In the genomic region with DNA sequence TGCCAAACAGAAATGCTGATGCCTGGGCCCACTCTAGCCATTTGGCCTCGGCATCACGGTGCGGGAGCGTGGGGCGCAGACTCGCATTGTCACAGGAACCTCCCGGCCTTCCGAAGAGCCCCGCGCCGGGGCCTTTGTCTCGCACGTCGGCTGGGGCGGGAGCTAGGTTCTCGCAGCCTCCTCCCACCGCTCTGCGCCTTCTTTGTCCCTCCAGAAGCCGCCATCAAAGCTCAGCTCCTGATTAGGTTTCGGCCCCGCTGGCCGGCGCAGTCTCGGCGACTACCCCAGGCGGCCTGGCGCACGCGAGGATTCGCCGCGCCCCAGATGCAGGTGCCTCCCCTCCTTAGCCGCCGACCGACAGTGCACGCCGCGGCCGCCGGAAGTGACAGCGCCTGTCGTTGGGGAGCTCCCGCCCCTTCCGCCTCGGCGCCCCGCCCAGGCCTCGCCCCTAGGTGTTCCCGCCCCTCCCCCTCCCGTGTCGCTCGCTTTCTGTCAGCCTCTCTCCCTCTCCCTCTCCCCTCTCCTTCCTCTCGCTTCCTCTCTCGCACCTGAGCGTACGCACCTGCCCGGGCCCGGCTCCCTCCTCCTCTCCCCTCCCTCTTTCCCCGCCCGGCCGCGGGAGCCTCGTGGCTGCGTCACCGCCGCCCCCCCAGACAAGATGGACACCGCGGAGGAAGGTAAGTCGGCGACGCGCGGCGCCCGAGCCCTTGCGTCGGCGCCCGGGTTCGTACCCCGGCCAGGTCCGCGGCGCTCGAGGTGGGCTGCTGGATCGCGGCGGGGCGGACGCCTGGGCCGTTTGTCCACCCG, we compare ENCODE assay signal across 1 cellular context.
TF ChIP-seq lines count a peak whose summit lies in the region.

Gene MARCHF6 (plus strand): TSS at position 455 of the 807 bp plus-strand sequence. CDS start 204 bp downstream, at position 659.

TF ChIP-seq in HepG2, 621 proteins besides CTCF, POLR2A, EP300 and RAD21 (continued from another document and continues in another):
- TF ChIP-seq, protein P1, sequence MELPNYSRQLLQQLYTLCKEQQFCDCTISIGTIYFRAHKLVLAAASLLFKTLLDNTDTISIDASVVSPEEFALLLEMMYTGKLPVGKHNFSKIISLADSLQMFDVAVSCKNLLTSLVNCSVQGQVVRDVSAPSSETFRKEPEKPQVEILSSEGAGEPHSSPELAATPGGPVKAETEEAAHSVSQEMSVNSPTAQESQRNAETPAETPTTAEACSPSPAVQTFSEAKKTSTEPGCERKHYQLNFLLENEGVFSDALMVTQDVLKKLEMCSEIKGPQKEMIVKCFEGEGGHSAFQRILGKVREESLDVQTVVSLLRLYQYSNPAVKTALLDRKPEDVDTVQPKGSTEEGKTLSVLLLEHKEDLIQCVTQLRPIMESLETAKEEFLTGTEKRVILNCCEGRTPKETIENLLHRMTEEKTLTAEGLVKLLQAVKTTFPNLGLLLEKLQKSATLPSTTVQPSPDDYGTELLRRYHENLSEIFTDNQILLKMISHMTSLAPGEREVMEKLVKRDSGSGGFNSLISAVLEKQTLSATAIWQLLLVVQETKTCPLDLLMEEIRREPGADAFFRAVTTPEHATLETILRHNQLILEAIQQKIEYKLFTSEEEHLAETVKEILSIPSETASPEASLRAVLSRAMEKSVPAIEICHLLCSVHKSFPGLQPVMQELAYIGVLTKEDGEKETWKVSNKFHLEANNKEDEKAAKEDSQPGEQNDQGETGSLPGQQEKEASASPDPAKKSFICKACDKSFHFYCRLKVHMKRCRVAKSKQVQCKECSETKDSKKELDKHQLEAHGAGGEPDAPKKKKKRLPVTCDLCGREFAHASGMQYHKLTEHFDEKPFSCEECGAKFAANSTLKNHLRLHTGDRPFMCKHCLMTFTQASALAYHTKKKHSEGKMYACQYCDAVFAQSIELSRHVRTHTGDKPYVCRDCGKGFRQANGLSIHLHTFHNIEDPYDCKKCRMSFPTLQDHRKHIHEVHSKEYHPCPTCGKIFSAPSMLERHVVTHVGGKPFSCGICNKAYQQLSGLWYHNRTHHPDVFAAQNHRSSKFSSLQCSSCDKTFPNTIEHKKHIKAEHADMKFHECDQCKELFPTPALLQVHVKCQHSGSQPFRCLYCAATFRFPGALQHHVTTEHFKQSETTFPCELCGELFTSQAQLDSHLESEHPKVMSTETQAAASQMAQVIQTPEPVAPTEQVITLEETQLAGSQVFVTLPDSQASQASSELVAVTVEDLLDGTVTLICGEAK (IDR thresholded peaks at IDR 0.05) = peak; percentile 46
- TF ChIP-seq, protein P1 (CRISPR knock-in tag; IDR thresholded peaks at IDR 0.05) = peak; percentile 81; the same call in 1 of the 2 replicates
- peak; percentile 83 for TF ChIP-seq ARNTL (CRISPR knock-in tag; IDR thresholded peaks at IDR 0.05)
- no peak for TF ChIP-seq U2AF2 (IDR thresholded peaks at IDR 0.05; ENCODE audit: low read depth, low read length)
- 0 out of 2 replicates have a peak, but pooled peaks have one; percentile 57 for TF ChIP-seq ZNF17 (CRISPR knock-in tag; IDR thresholded peaks at IDR 0.05)
- 0 out of 2 replicates have a peak, but pooled peaks have one; percentile 75 for TF ChIP-seq CBX5 (CRISPR knock-in tag; IDR thresholded peaks at IDR 0.05; ENCODE audit: borderline replicate concordance)
- no peak for TF ChIP-seq HMG20A (CRISPR knock-in tag; IDR thresholded peaks at IDR 0.05; ENCODE audit: borderline replicate concordance)
- TF ChIP-seq ZSCAN25 (CRISPR knock-in tag; IDR thresholded peaks at IDR 0.05) = peak; percentile 80; the same call in 1 of the 2 replicates
- TF ChIP-seq MAFF (IDR thresholded peaks at IDR 0.05; ENCODE audit: low read depth, low read length) = no peak
- peak; percentile 75; the same call in 1 of the 2 replicates for TF ChIP-seq NRL (CRISPR knock-in tag; IDR thresholded peaks at IDR 0.05; ENCODE audit: borderline replicate concordance)
- no peak for TF ChIP-seq NCOA1 (CRISPR knock-in tag; IDR thresholded peaks at IDR 0.05)
- TF ChIP-seq PHF20 (CRISPR knock-in tag; IDR thresholded peaks at IDR 0.05) = peak; percentile 84
- TF ChIP-seq ZNF451 (CRISPR knock-in tag; IDR thresholded peaks at IDR 0.05) = no peak
- TF ChIP-seq, protein P2, sequence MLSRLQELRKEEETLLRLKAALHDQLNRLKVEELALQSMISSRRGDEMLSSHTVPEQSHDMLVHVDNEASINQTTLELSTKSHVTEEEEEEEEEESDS (CRISPR knock-in tag; IDR thresholded peaks at IDR 0.05; ENCODE audit: borderline replicate concordance) = no peak
- TF ChIP-seq ZSCAN22 (CRISPR knock-in tag; IDR thresholded peaks at IDR 0.05) = no peak
- TF ChIP-seq ZNF24 (IDR thresholded peaks at IDR 0.05) = no peak
- TF ChIP-seq, protein P3, sequence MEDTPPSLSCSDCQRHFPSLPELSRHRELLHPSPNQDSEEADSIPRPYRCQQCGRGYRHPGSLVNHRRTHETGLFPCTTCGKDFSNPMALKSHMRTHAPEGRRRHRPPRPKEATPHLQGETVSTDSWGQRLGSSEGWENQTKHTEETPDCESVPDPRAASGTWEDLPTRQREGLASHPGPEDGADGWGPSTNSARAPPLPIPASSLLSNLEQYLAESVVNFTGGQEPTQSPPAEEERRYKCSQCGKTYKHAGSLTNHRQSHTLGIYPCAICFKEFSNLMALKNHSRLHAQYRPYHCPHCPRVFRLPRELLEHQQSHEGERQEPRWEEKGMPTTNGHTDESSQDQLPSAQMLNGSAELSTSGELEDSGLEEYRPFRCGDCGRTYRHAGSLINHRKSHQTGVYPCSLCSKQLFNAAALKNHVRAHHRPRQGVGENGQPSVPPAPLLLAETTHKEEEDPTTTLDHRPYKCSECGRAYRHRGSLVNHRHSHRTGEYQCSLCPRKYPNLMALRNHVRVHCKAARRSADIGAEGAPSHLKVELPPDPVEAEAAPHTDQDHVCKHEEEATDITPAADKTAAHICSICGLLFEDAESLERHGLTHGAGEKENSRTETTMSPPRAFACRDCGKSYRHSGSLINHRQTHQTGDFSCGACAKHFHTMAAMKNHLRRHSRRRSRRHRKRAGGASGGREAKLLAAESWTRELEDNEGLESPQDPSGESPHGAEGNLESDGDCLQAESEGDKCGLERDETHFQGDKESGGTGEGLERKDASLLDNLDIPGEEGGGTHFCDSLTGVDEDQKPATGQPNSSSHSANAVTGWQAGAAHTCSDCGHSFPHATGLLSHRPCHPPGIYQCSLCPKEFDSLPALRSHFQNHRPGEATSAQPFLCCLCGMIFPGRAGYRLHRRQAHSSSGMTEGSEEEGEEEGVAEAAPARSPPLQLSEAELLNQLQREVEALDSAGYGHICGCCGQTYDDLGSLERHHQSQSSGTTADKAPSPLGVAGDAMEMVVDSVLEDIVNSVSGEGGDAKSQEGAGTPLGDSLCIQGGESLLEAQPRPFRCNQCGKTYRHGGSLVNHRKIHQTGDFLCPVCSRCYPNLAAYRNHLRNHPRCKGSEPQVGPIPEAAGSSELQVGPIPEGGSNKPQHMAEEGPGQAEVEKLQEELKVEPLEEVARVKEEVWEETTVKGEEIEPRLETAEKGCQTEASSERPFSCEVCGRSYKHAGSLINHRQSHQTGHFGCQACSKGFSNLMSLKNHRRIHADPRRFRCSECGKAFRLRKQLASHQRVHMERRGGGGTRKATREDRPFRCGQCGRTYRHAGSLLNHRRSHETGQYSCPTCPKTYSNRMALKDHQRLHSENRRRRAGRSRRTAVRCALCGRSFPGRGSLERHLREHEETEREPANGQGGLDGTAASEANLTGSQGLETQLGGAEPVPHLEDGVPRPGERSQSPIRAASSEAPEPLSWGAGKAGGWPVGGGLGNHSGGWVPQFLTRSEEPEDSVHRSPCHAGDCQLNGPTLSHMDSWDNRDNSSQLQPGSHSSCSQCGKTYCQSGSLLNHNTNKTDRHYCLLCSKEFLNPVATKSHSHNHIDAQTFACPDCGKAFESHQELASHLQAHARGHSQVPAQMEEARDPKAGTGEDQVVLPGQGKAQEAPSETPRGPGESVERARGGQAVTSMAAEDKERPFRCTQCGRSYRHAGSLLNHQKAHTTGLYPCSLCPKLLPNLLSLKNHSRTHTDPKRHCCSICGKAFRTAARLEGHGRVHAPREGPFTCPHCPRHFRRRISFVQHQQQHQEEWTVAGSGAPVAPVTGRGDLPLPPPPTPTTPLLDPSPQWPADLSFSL (CRISPR knock-in tag; IDR thresholded peaks at IDR 0.05) = no peak
- 0 out of 2 replicates have a peak, but pooled peaks have one; percentile 6 for TF ChIP-seq TCF7 (IDR thresholded peaks at IDR 0.05; ENCODE audit: low read depth)
- no peak for TF ChIP-seq SYNCRIP (IDR thresholded peaks at IDR 0.05; ENCODE audit: insufficient read depth, low read depth, low read length)
- TF ChIP-seq ZNF687 (CRISPR knock-in tag; IDR thresholded peaks at IDR 0.05) = peak; percentile 93
- no peak for TF ChIP-seq ZBTB14 (CRISPR knock-in tag; IDR thresholded peaks at IDR 0.05)
- no peak for TF ChIP-seq TERF1 (CRISPR knock-in tag; IDR thresholded peaks at IDR 0.05)
- no peak for TF ChIP-seq ZFP1 (CRISPR knock-in tag; IDR thresholded peaks at IDR 0.05)
- no peak for TF ChIP-seq GTF3A (CRISPR knock-in tag; conservative IDR thresholded peaks at IDR 0.05)
- peak; percentile 76 for TF ChIP-seq AGO1 (IDR thresholded peaks at IDR 0.05; ENCODE audit: low read depth, low read length, poor library complexity, severe bottlenecking)
- peak; percentile 91 for TF ChIP-seq KAT7 (CRISPR knock-in tag; IDR thresholded peaks at IDR 0.05; ENCODE audit: borderline replicate concordance)
- TF ChIP-seq CHCHD3 (CRISPR knock-in tag; IDR thresholded peaks at IDR 0.05) = peak; percentile 83; the same call in 1 of the 2 replicates
